ENCODE assay signal across 10 cellular contexts in genomic region chr5:148186248-148187003, GRCh38. TPM values are rescaled to one million over a fixed set of nuclear protein-coding genes. Genes with fewer than 3 reads are reported as not detected.
DNase-seq lines count a peak whose midpoint lies in the region; ATAC-seq and TF ChIP-seq lines count a peak whose summit lies in the region.
"Had no signal": no experiment of that assay in that cellular context is flagged by ENCODE, and none has a peak within 500 bp of the region (broad histone marks: within the 10 kb centered on the region; RNA-seq: fewer than 3 reads in every experiment).

No MANE protein-coding gene starts in this region.

- no peaks in the 10 kb centered on the region for H3K27me3 Mint-ChIP-seq in MCF 10A (ENCODE audit: insufficient read depth, unreplicated experiment)

- TF ChIP-seq POLR2A in breast epithelium (IDR thresholded peaks at IDR 0.05): no peak
- TF ChIP-seq POLR2A in upper lobe of left lung (IDR thresholded peaks at IDR 0.05): no peak

- DNase-seq in MCF 10A (ENCODE audit: unreplicated experiment) (peak; percentile 94), breast epithelium (ENCODE audit: low spot score in 2 of 2) (no peak), HS-5 (ENCODE audit: low read depth) (peak; percentile 75), dermis blood vessel endothelial cell (peak; percentile 80), upper lobe of left lung (no peak), NCI-H1417 treated with DMSO at 0.1 percent for 48 hours (lab: John Stamatoyannopoulos, UW) (no peak), NCI-H526 (lab: John Stamatoyannopoulos, UW) (no peak)
- no peak for DNase-seq in effector CD8-positive, alpha-beta T cell (lab: John Stamatoyannopoulos, UW)

- H3K27ac ChIP-seq in breast epithelium (no peak overlapping the region), upper lobe of left lung (peak overlapping the region; percentile 8 to 77 (median 55))
- H3K27ac ChIP-seq: C4-2B had no signal

- WGBS in upper lobe of left lung, 2 donors: 40 to 46% methylated on average over 3 of the region's 3 CpGs

- peak in 2 of 4 donors; percentile 46 to 97 for TF ChIP-seq EP300 in upper lobe of left lung (IDR thresholded peaks at IDR 0.05)

- CTCF ChIA-PET in MCF 10A (lab: Yijun Ruan, JAX): interaction anchor here (0.7 to 4.9 kb wide), 8 partner anchors 14 to 849 kb away, joined by 3 to 74 read pairs (median 5); no protein-coding TSS in a partner anchor

- no peaks in the 10 kb centered on the region for H3K4me1 ChIP-seq in breast epithelium
- peaks cover 0 to 4% (median 0%) of the 10 kb centered on the region in 4 donors for H3K4me1 ChIP-seq in upper lobe of left lung

- H3K4me1 Mint-ChIP-seq in MCF 10A (ENCODE audit: insufficient read depth, unreplicated experiment): peaks cover 7% of the 10 kb centered on the region
- H3K4me1 Mint-ChIP-seq: neural crest cell had no signal

- no peak for TF ChIP-seq CTCF in MCF 10A (IDR thresholded peaks at IDR 0.05; ENCODE audit: unreplicated experiment)
- TF ChIP-seq CTCF in breast epithelium (IDR thresholded peaks at IDR 0.05): no peak
- no peak for TF ChIP-seq CTCF in upper lobe of left lung (IDR thresholded peaks at IDR 0.05)

- POLR2A ChIA-PET in MCF 10A (lab: Yijun Ruan, JAX): interaction anchor here (0.6 to 2.1 kb wide), 13 partner anchors 9 to 1608 kb away, joined by 3 to 12 read pairs (median 3); partner anchors contain the start of gene FBXO38

- TSS peak; percentile 91 for BruUV-seq in MCF 10A (replicated peaks; lab: Mats Ljungman, UMichigan)

- H3K4me3 Mint-ChIP-seq in MCF 10A (ENCODE audit: unreplicated experiment): no peak overlapping the region
- H3K4me3 Mint-ChIP-seq: neural crest cell had no signal

- no peaks in the 10 kb centered on the region for H3K9me3 Mint-ChIP-seq in MCF 10A (ENCODE audit: unreplicated experiment)
- H3K9me3 Mint-ChIP-seq: neural crest cell had no signal

- ATAC-seq in upper lobe of left lung (ENCODE audit: low FRiP score in 2 of 2): peak; percentile 80 to 91

- H3K9me3 ChIP-seq in breast epithelium (no peaks in the 10 kb centered on the region), upper lobe of left lung (no peaks in the 10 kb centered on the region)

- peaks cover 4% of the 10 kb centered on the region for H3K36me3 Mint-ChIP-seq in MCF 10A (ENCODE audit: insufficient read depth, unreplicated experiment)

- H3K27me3 ChIP-seq in breast epithelium (no peaks in the 10 kb centered on the region), upper lobe of left lung (no peaks in the 10 kb centered on the region)

- H3K4me3 ChIP-seq in breast epithelium: no peak overlapping the region
- H3K4me3 ChIP-seq in upper lobe of left lung: no peak overlapping the region

- intact Hi-C loops in MCF 10A (cut with micrococcal nuclease): no loop called here
- intact Hi-C loops in breast epithelium (cut with DNase I; ENCODE audit: low total_unique reads): no loop called here

- peak overlapping the region; percentile 75 for H3K27ac Mint-ChIP-seq in MCF 10A (ENCODE audit: low read depth, unreplicated experiment)

- H3K36me3 ChIP-seq in breast epithelium (no peaks in the 10 kb centered on the region), upper lobe of left lung (no peaks in the 10 kb centered on the region)

RNA-seq across cellular contexts. Expression of gene SPINK6, which starts 16.4 kb away (rescaled TPM):
- total RNA-seq in MCF 10A (2022) (0.56 and 1.9 TPM in 2 replicates), breast epithelium (not detected), dermis blood vessel endothelial cell (not detected in 2 replicates), upper lobe of left lung (not detected)
- total RNA-seq: neural crest cell had no signal

RNA-seq across cellular contexts. Expression of gene SPINK14, which starts 18.1 kb away (rescaled TPM):
- total RNA-seq in MCF 10A (2022) (not detected in 2 replicates), breast epithelium (not detected), dermis blood vessel endothelial cell (not detected in 2 replicates), upper lobe of left lung (not detected)
- total RNA-seq: neural crest cell had no signal

RNA-seq across cellular contexts. Expression of gene MARCOL, which starts 51.9 kb away (rescaled TPM):
- total RNA-seq in MCF 10A (2022) (not detected in 2 replicates), breast epithelium (not detected), dermis blood vessel endothelial cell (not detected in 2 replicates), upper lobe of left lung (not detected)
- total RNA-seq: neural crest cell had no signal

Comparison
In these comparisons a context has a peak if more than half of its experiments do, and no peak if none do; other contexts are left out.
1. DNase-seq: peak in MCF 10A (single experiment), HS-5 (single experiment) and dermis blood vessel endothelial cell (single experiment); none in breast epithelium (0 of 2), upper lobe of left lung (0 of 2), NCI-H1417 treated with DMSO at 0.1 percent for 48 hours (single experiment), NCI-H526 (0 of 2) and effector CD8-positive, alpha-beta T cell (single experiment).
2. H3K27ac ChIP-seq: peak in upper lobe of left lung (4 of 4); none in breast epithelium (0 of 2).